1 cellular context compared by ENCODE assay signal in the genomic region with DNA sequence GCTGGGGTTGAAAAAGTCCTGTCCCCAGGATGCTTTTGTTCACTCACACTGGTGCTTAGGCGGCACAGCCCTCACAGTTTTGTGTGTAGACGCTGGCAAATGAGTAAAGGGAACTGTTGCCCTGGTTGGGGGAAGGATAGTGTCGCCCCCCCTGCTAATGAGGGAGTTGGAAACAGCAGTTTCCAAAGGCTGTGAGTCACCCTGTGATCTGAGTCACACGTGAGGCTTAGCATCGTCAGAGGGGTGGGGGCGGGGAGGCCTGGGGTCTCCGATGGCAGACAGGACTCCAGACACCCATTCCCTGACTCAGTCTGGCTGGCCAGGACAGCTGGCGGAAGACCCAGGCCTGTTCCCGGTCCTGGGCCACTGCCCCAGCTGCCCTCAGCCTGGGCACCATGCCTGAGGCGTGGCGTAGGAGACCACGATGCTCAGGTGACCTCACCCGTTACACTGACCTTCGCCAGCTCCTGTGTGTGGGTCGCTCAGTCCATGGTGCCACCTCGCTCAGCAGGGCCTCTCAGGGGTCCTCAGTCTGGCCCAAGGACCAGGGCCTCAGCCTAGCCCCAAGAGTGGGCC.
TF ChIP-seq lines count a peak whose summit lies in the region.

No MANE protein-coding gene starts in this region.

TF ChIP-seq in IMR-90, 13 proteins besides CTCF, POLR2A, EP300 and RAD21 (continued from another document):
- TF ChIP-seq BHLHE40 (IDR thresholded peaks at IDR 0.05; ENCODE audit: low read depth, low read length) (peak; percentile 93), RCOR1 (IDR thresholded peaks at IDR 0.05; ENCODE audit: insufficient replicate concordance, low read length) (peak; percentile 63), RFX5 (IDR thresholded peaks at IDR 0.05; ENCODE audit: low read depth, low read length) (no peak), SMC3 (IDR thresholded peaks at IDR 0.05; ENCODE audit: low read depth, low read length) (no peak), MXI1 (IDR thresholded peaks at IDR 0.05; ENCODE audit: borderline replicate concordance, low read depth, low read length) (no peak), NFE2L2 (IDR thresholded peaks at IDR 0.05; ENCODE audit: low read depth, low read length) (peak; percentile 43; the same call in 1 of the 2 replicates), CEBPB (IDR thresholded peaks at IDR 0.05; ENCODE audit: low read depth, low read length) (peak; percentile 28; the same call in 1 of the 2 replicates), CHD1 (IDR thresholded peaks at IDR 0.05; ENCODE audit: low read depth, low read length) (no peak)
